Comparison of ENCODE assay signal across 15 cellular contexts in the genomic region with DNA sequence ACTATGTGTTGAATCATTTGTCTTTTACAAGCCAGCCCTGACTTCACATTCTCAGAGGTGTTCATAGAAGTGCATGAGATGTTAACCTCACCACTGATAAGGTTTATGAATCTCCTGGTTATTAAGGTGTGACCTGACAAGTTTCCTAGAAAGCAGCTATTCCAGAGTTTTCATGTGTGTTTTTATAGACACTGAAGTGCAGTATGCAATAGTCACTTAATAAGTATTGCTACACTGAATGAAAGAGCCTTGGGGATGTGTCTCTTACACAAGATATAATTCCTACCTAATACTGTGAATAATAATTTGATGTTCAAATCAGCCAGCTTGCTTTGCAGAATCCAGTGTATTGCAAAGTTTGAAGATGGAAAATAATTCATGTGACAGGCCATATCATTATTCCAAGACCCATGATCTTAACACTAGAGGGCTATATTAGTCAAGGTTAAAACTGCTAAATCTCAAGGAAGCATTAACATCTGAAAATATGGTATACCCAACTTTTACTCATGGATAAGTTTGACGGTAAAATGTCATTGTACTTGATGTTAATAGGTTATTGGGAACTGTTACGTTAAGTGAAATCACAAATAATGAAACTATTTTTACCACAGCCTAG. TPM values are rescaled to one million over a fixed set of nuclear protein-coding genes. Genes with fewer than 3 reads are reported as not detected.
A peak's percentile ranks its signal among the peaks of the same experiment; 100 is the strongest.
DNase-seq lines count a peak whose midpoint lies in the region; ATAC-seq, FAIRE-seq and TF ChIP-seq lines count a peak whose summit lies in the region.
"Had no signal": no experiment of that assay in that cellular context is flagged by ENCODE, and none has a peak within 500 bp of the region (broad histone marks: within the 10 kb centered on the region; RNA-seq: fewer than 3 reads in every experiment).

No MANE protein-coding gene starts in this region.

- H3K27ac Mint-ChIP-seq in activated CD4-positive, alpha-beta T cell treated with anti-CD3 and anti-CD28 coated beads for 36 hours: no peak overlapping the region

- FAIRE-seq in frontal cortex (lab: Jason Lieb, UNC): no peak
- FAIRE-seq: islet of Langerhans had no signal

- TF ChIP-seq CTCF in HEK293 (tag by site-specific recombination; IDR thresholded peaks at IDR 0.05): 0 out of 2 replicates have a peak, but pooled peaks have one; percentile 8
- peak; percentile 36 for TF ChIP-seq CTCF in RWPE2 (IDR thresholded peaks at IDR 0.05; ENCODE audit: poor library complexity, severe bottlenecking)
- no peak for TF ChIP-seq CTCF in left lung (IDR thresholded peaks at IDR 0.05)

- no peak overlapping the region for H3K9ac ChIP-seq in BLaER1

- H3K27me3 Mint-ChIP-seq in activated CD4-positive, alpha-beta T cell treated with anti-CD3 and anti-CD28 coated beads for 36 hours: no peaks in the 10 kb centered on the region
- H3K27me3 Mint-ChIP-seq: activated naive CD8-positive, alpha-beta T cell treated with anti-CD3 and anti-CD28 coated beads, Interleukin-2, amount 50 U/mL, for 24 hours; CD4-positive, CD25-positive, alpha-beta regulatory T cell had no signal

- H3K4me1 Mint-ChIP-seq in activated CD4-positive, alpha-beta T cell treated with anti-CD3 and anti-CD28 coated beads for 36 hours: peaks cover 3% of the 10 kb centered on the region

- DNase-seq in RWPE2 (ENCODE audit: low spot score): no peak
- no peak for DNase-seq in left lung
- DNase-seq in frontal cortex (ENCODE audit: low spot score in 2 of 2): no peak
- no peak for DNase-seq in 8988T
- no peak for DNase-seq in cerebellum (ENCODE audit: low spot score)
- DNase-seq in activated CD4-positive, alpha-beta T cell treated with anti-CD3 and anti-CD28 coated beads for 36 hours: no peak
- DNase-seq: activated naive CD8-positive, alpha-beta T cell treated with anti-CD3 and anti-CD28 coated beads, Interleukin-2, amount 50 U/mL, for 24 hours; CD4-positive, CD25-positive, alpha-beta regulatory T cell; NCI-H1092; stimulated activated CD4-positive, alpha-beta T cell treated with anti-CD3 and anti-CD28 coated beads, Interleukin-4, amount 100 ng/mL, for 4 hours; stimulated activated naive CD8-positive, alpha-beta T cell treated with anti-CD3 and anti-CD28 coated beads, Interleukin-15, Interleukin-2, amounts not matched to agents 100 U/mL and 50 U/mL, for 24 hours had no signal

- H3K9me3 Mint-ChIP-seq in activated CD4-positive, alpha-beta T cell treated with anti-CD3 and anti-CD28 coated beads for 36 hours (ENCODE audit: low read depth): no peaks in the 10 kb centered on the region
- H3K9me3 Mint-ChIP-seq: activated naive CD8-positive, alpha-beta T cell treated with anti-CD3 and anti-CD28 coated beads, Interleukin-2, amount 50 U/mL, for 24 hours; CD4-positive, CD25-positive, alpha-beta regulatory T cell had no signal

- no peaks in the 10 kb centered on the region for H3K9me3 ChIP-seq in BLaER1
- H3K9me3 ChIP-seq in HEK293 (ENCODE audit: control insufficient read depth, insufficient read depth, low read depth, low read length): no peaks in the 10 kb centered on the region
- H3K9me3 ChIP-seq in RWPE2 (ENCODE audit: severe bottlenecking): no peaks in the 10 kb centered on the region
- H3K9me3 ChIP-seq in left lung: no peaks in the 10 kb centered on the region
- H3K9me3 ChIP-seq: mucosa of descending colon had no signal

- H3K27me3 ChIP-seq in BLaER1 (no peaks in the 10 kb centered on the region), RWPE2 (ENCODE audit: insufficient read depth, poor library complexity, severe bottlenecking) (no peaks in the 10 kb centered on the region), left lung (no peaks in the 10 kb centered on the region)

- CTCF ChIA-PET in HEK293 (lab: Yijun Ruan, JAX): interaction anchor here (0.9 to 2.2 kb wide), 4 partner anchors 43 to 392 kb away, joined by 3 to 6 read pairs (median 3); no protein-coding TSS in a partner anchor
- CTCF ChIA-PET in activated CD4-positive, alpha-beta T cell treated with anti-CD3 and anti-CD28 coated beads for 36 hours (lab: Charles Lee): interaction anchor here (1.0 to 1.2 kb wide), 2 partner anchors 10 to 24 kb away, joined by 3 to 4 read pairs; no protein-coding TSS in a partner anchor

- peak overlapping the region; percentile 67 for H3K4me2 ChIP-seq in BLaER1

- POLR2A ChIA-PET in HEK293 (lab: Yijun Ruan, JAX): interaction anchor here (1.5 to 1.6 kb wide), 2 partner anchors 11 to 13 kb away, joined by 4 to 6 read pairs; partner anchors contain the start of gene SLC25A3
- POLR2A ChIA-PET in activated CD4-positive, alpha-beta T cell treated with anti-CD3 and anti-CD28 coated beads for 36 hours (lab: Charles Lee): no interaction called here

- intact Hi-C loops in left lung (cut with DNase I): no loop called here
- intact Hi-C loops in activated CD4-positive, alpha-beta T cell treated with anti-CD3 and anti-CD28 coated beads for 36 hours (cut with DNase I, micrococcal nuclease): no loop called here

- peaks cover 19% of the 10 kb centered on the region for H3K36me3 Mint-ChIP-seq in activated CD4-positive, alpha-beta T cell treated with anti-CD3 and anti-CD28 coated beads for 36 hours (ENCODE audit: low read depth)

- H3K4me1 ChIP-seq in BLaER1 (peaks cover 26% of the 10 kb centered on the region), HEK293 (ENCODE audit: control insufficient read depth, insufficient read depth, low read length) (no peaks in the 10 kb centered on the region), RWPE2 (ENCODE audit: insufficient read depth, poor library complexity, severe bottlenecking) (no peaks in the 10 kb centered on the region), left lung (no peaks in the 10 kb centered on the region)

- H4K20me1 ChIP-seq in BLaER1: peaks cover 12% of the 10 kb centered on the region; the same call in 1 of the 2 replicates

- H3K4me3 ChIP-seq in BLaER1 (no peak overlapping the region), HEK293 (ENCODE audit: low read depth, low read length) (no peak overlapping the region), RWPE2 (ENCODE audit: severe bottlenecking) (no peak overlapping the region), left lung (no peak overlapping the region)
- H3K4me3 ChIP-seq: mucosa of descending colon had no signal

- H3K4me3 Mint-ChIP-seq in activated CD4-positive, alpha-beta T cell treated with anti-CD3 and anti-CD28 coated beads for 36 hours: no peak overlapping the region

- H3K36me3 ChIP-seq in BLaER1 (peaks cover 36% of the 10 kb centered on the region), HEK293 (ENCODE audit: control insufficient read depth in 2 of 2, insufficient read depth in 1 of 2, low read length in 2 of 2) (peaks cover 31 to 34% of the 10 kb centered on the region in 2 experiments), RWPE2 (ENCODE audit: low read depth) (peaks cover 22% of the 10 kb centered on the region), left lung (peaks cover 4 to 38% of the 10 kb centered on the region in 2 donors)

- no peak for ATAC-seq in RWPE2 (ENCODE audit: low read depth)
- ATAC-seq in left lung: peak; percentile 60
- ATAC-seq in activated CD4-positive, alpha-beta T cell treated with anti-CD3 and anti-CD28 coated beads for 36 hours: no peak
- ATAC-seq: activated naive CD8-positive, alpha-beta T cell treated with anti-CD3 and anti-CD28 coated beads, Interleukin-2, amount 50 U/mL, for 24 hours; stimulated activated naive CD8-positive, alpha-beta T cell treated with anti-CD3 and anti-CD28 coated beads, Interleukin-15, Interleukin-2, amounts not matched to agents 100 U/mL and 50 U/mL, for 24 hours had no signal

- H3K27ac ChIP-seq in BLaER1 (peak overlapping the region; percentile 82; the same call in 1 of the 2 replicates), HEK293 (ENCODE audit: extremely low read depth, low read depth, low read length) (no peak overlapping the region), RWPE2 (ENCODE audit: poor library complexity, severe bottlenecking) (no peak overlapping the region), left lung (peak overlapping the region in 1 of 2 donors; percentile 88)

TF ChIP-seq in HEK293, 187 proteins besides CTCF, POLR2A, EP300 and RAD21 (continues in another document):
- TF ChIP-seq BCL6B (tag by site-specific recombination; IDR thresholded peaks at IDR 0.05): peak; percentile 83
- TF ChIP-seq, protein P1, sequence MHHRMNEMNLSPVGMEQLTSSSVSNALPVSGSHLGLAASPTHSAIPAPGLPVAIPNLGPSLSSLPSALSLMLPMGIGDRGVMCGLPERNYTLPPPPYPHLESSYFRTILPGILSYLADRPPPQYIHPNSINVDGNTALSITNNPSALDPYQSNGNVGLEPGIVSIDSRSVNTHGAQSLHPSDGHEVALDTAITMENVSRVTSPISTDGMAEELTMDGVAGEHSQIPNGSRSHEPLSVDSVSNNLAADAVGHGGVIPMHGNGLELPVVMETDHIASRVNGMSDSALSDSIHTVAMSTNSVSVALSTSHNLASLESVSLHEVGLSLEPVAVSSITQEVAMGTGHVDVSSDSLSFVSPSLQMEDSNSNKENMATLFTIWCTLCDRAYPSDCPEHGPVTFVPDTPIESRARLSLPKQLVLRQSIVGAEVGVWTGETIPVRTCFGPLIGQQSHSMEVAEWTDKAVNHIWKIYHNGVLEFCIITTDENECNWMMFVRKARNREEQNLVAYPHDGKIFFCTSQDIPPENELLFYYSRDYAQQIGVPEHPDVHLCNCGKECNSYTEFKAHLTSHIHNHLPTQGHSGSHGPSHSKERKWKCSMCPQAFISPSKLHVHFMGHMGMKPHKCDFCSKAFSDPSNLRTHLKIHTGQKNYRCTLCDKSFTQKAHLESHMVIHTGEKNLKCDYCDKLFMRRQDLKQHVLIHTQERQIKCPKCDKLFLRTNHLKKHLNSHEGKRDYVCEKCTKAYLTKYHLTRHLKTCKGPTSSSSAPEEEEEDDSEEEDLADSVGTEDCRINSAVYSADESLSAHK (tag by site-specific recombination; IDR thresholded peaks at IDR 0.05): no peak

RNA-seq across cellular contexts. Expression of gene SLC25A3, which starts 13.0 kb away (rescaled TPM):
- total RNA-seq in left lung (100 to 1,000 TPM; 402 to 517 TPM), frontal cortex (241 TPM), cerebellum (237 TPM)
- total RNA-seq in activated CD4-positive, alpha-beta T cell treated with anti-CD3 and anti-CD28 coated beads for 36 hours: 100 to 1,000 TPM; 426 to 591 TPM

RNA-seq across cellular contexts. Expression of gene IKBIP, which starts 38.1 kb away (rescaled TPM):
- 10 to 100 TPM; 23.6 to 24.3 TPM for total RNA-seq in left lung
- total RNA-seq in frontal cortex: 9.4 TPM
- total RNA-seq in cerebellum: 9.6 TPM
- total RNA-seq in activated CD4-positive, alpha-beta T cell treated with anti-CD3 and anti-CD28 coated beads for 36 hours: 10 to 100 TPM; 20.1 to 27.0 TPM

RNA-seq across cellular contexts. Expression of gene APAF1, which starts 38.6 kb away (rescaled TPM):
- 10 to 100 TPM; 21.1 to 34.5 TPM for total RNA-seq in left lung
- total RNA-seq in frontal cortex: 39.9 TPM
- total RNA-seq in cerebellum: 38.2 TPM
- total RNA-seq in activated CD4-positive, alpha-beta T cell treated with anti-CD3 and anti-CD28 coated beads for 36 hours: 10 to 100 TPM; 16.5 to 17.4 TPM

Comparison
In these comparisons a context has a peak if more than half of its experiments do, and no peak if none do; other contexts are left out.
1. CTCF ChIP-seq: peak in HEK293 (single experiment) and RWPE2 (single experiment); none in left lung (0 of 2).